Comparison of ENCODE assay signal across 13 cellular contexts in the genomic region with DNA sequence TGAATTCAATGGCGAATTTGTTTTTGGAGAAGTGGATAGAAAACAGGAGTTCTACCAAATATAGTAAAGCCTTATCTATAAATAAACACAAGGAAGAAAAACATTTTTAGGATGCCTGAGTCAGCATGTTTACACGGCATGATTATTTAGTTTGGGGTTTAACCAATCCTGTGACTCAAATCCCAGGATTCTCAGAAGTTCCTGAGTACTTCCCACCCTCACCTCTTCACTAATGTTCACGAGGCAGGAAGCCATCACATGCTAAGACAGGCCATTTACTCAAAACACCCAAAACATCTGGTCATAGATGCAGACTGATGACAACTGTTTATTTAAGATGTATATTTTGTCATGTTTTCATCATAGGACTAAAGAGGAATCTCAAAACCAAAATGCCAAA. TPM values are rescaled to one million over a fixed set of nuclear protein-coding genes. Genes with fewer than 3 reads are reported as not detected.
DNase-seq lines count a peak whose midpoint lies in the region; ATAC-seq and TF ChIP-seq lines count a peak whose summit lies in the region.
"Had no signal": no experiment of that assay in that cellular context is flagged by ENCODE, and none has a peak within 500 bp of the region (broad histone marks: within the 10 kb centered on the region; RNA-seq: fewer than 3 reads in every experiment).

No MANE protein-coding gene starts in this region.

- H3K9me3 Mint-ChIP-seq in activated T-cell treated with anti-CD3 and anti-CD28 coated beads, Interleukin-2, amount 50 U/mL, for 72 hours = no peaks in the 10 kb centered on the region
- H3K9me3 Mint-ChIP-seq: CD14-positive monocyte; T-helper 1 cell treated with Interleukin-12 subunit alpha and Interleukin-12 subunit beta and Interleukin-4 antibody, amounts not matched to agents 30 μg/mL and 1 μg/mL, for 36 hours had no signal

- H3K9me2 ChIP-seq in SU-DHL-6 (replicated peaks; ENCODE audit: insufficient read depth, low read length) = no peaks in the 10 kb centered on the region

- peaks cover 14% of the 10 kb centered on the region for H3F3A ChIP-seq in SU-DHL-6 (ENCODE audit: insufficient read depth)

- 0 out of 2 replicates have a peak, but pooled peaks cover 3% of the 10 kb centered on the region for H3K36me3 ChIP-seq in SU-DHL-6 (ENCODE audit: low read length)

- H2AFZ ChIP-seq in SU-DHL-6 (ENCODE audit: low read depth, low read length, severe bottlenecking) = no peak overlapping the region

- no peaks in the 10 kb centered on the region for H3K27me3 Mint-ChIP-seq in activated T-cell treated with anti-CD3 and anti-CD28 coated beads, Interleukin-2, amount 50 U/mL, for 72 hours (ENCODE audit: low read depth)

- no peaks in the 10 kb centered on the region for H3K9me3 ChIP-seq in SU-DHL-6 (ENCODE audit: insufficient read depth, low read length)
- H3K9me3 ChIP-seq: HAP-1 had no signal

- peak overlapping the region; percentile 58 to 97 for H3K4me3 Mint-ChIP-seq in activated T-cell treated with anti-CD3 and anti-CD28 coated beads, Interleukin-2, amount 50 U/mL, for 72 hours
- H3K4me3 Mint-ChIP-seq: CD14-positive monocyte had no signal

- H3K4me2 ChIP-seq in SU-DHL-6 (ENCODE audit: low read depth, low read length, poor library complexity, severe bottlenecking) = peak overlapping the region; percentile 84

- TF ChIP-seq POLR2A in erythroblast (IDR thresholded peaks at IDR 0.05; ENCODE audit: low read length) = no peak

- peaks cover 55% of the 10 kb centered on the region for H3K4me1 Mint-ChIP-seq in activated T-cell treated with anti-CD3 and anti-CD28 coated beads, Interleukin-2, amount 50 U/mL, for 72 hours (ENCODE audit: low read depth)

- peak overlapping the region; percentile 91 for H3K27ac Mint-ChIP-seq in activated T-cell treated with anti-CD3 and anti-CD28 coated beads, Interleukin-2, amount 50 U/mL, for 72 hours

- TF ChIP-seq CTCF in SU-DHL-6 (IDR thresholded peaks at IDR 0.05; ENCODE audit: insufficient read depth, low read length, poor library complexity, severe bottlenecking) = no peak
- TF ChIP-seq CTCF in GM13976 (IDR thresholded peaks at IDR 0.05; ENCODE audit: borderline replicate concordance, control extremely low read depth, extremely low read depth, insufficient read depth, missing control alignments) = no peak

- no peaks in the 10 kb centered on the region for H4K20me1 ChIP-seq in SU-DHL-6 (ENCODE audit: low read depth, low read length)

- in situ Hi-C loops in GM13976 (cut with MboI; ENCODE audit: low sequenced_read_pairs, unreplicated experiment) = no loop called here

- peaks cover 45% of the 10 kb centered on the region for H3K79me2 ChIP-seq in SU-DHL-6 (ENCODE audit: insufficient read depth, low read length)

- H3K9ac ChIP-seq in SU-DHL-6 (ENCODE audit: low read length) = no peak overlapping the region

- no peak for ATAC-seq in activated T-cell treated with anti-CD3 and anti-CD28 coated beads, Interleukin-2, amount 50 U/mL, for 72 hours (replicated peaks in 1 of 2)
- ATAC-seq in GM18520 (IDR thresholded peaks at IDR 0.05; ENCODE audit: unreplicated experiment) (no peak), GM21447 (IDR thresholded peaks at IDR 0.05; ENCODE audit: unreplicated experiment) (no peak)

- DNase-seq in activated T-cell treated with anti-CD3 and anti-CD28 coated beads, Interleukin-2, amount 50 U/mL, for 72 hours = no peak
- DNase-seq in activated T-cell treated with anti-CD3 and anti-CD28 coated beads, Interleukin-2, amount 50 U/mL, for 1 hour = no peak
- DNase-seq in erythroblast (lab: John Stamatoyannopoulos, UW) (peak; percentile 59 to 76), stromal cell of bone marrow (ENCODE audit: low read depth) (peak; percentile 59), GM13976 (ENCODE audit: low spot score) (no peak)
- DNase-seq: NCI-H446 treated with DMSO at 0.1 percent for 48 hours; stimulated activated CD4-positive, alpha-beta T cell treated with anti-CD3 and anti-CD28 coated beads, Interleukin-4, amount 100 ng/mL, for 4 hours had no signal

- H3K27ac ChIP-seq in SU-DHL-6 (ENCODE audit: low read depth, low read length) = no peak overlapping the region

- H3K36me3 Mint-ChIP-seq in activated T-cell treated with anti-CD3 and anti-CD28 coated beads, Interleukin-2, amount 50 U/mL, for 72 hours (ENCODE audit: insufficient read depth in 2 of 2) = peaks cover 4 to 7% of the 10 kb centered on the region in 2 donors

- no peaks in the 10 kb centered on the region for H3K27me3 ChIP-seq in SU-DHL-6 (ENCODE audit: low read length)

- no peak overlapping the region for H3K4me3 ChIP-seq in SU-DHL-6 (ENCODE audit: insufficient read depth, low read length, poor library complexity, severe bottlenecking)

RNA-seq across cellular contexts. Expression of a gene that starts 3.4 kb away (rescaled TPM):
- 10 to 100 TPM; 23.1 to 26.3 TPM for total RNA-seq in activated T-cell treated with anti-CD3 and anti-CD28 coated beads, Interleukin-2, amount 50 U/mL, for 72 hours

RNA-seq across cellular contexts. Expression of a gene that starts 15.0 kb away (rescaled TPM):
- total RNA-seq in activated T-cell treated with anti-CD3 and anti-CD28 coated beads, Interleukin-2, amount 50 U/mL, for 72 hours = 10 to 100 TPM; 59.9 to 66.2 TPM

Comparison
In these comparisons a context has a peak if more than half of its experiments do, and no peak if none do; other contexts are left out.
1. DNase-seq: peak in erythroblast (2 of 2) and stromal cell of bone marrow (single experiment); none in activated T-cell treated with anti-CD3 and anti-CD28 coated beads, Interleukin-2, amount 50 U/mL, for 72 hours (0 of 2), activated T-cell treated with anti-CD3 and anti-CD28 coated beads, Interleukin-2, amount 50 U/mL, for 1 hour (single experiment) and GM13976 (single experiment).